ENCODE assay signal across 1 cellular context in genomic region chrX:74534569-74535038, GRCh38.
TF ChIP-seq lines count a peak whose summit lies in the region.

No MANE protein-coding gene starts in this region.

TF ChIP-seq in IMR-90, 13 proteins besides CTCF, POLR2A, EP300 and RAD21 (continued from another document):
- TF ChIP-seq ELK1 (IDR thresholded peaks at IDR 0.05; ENCODE audit: borderline replicate concordance, low read depth, low read length) (no peak), USF2 (IDR thresholded peaks at IDR 0.05; ENCODE audit: low read depth, low read length) (no peak), CEBPB (IDR thresholded peaks at IDR 0.05; ENCODE audit: low read depth, low read length) (peak; percentile 33; the same call in 1 of the 2 replicates)
TF ChIP-seq in IMR-90: peak in this region for 1.
